ENCODE assay signal across 1 cellular context in genomic region chr3:50296721-50297383, GRCh38.
TF ChIP-seq lines count a peak whose summit lies in the region.

No MANE protein-coding gene starts in this region.

TF ChIP-seq in H1, 55 proteins besides CTCF, POLR2A, EP300 and RAD21:
- TF ChIP-seq ATF3 (IDR thresholded peaks at IDR 0.05; ENCODE audit: insufficient read depth, low read depth, low read length) (no peak), YY1 (IDR thresholded peaks at IDR 0.05; ENCODE audit: low read depth, low read length) (no peak), JUN (IDR thresholded peaks at IDR 0.05; ENCODE audit: low read depth, low read length) (no peak), TAF1 (IDR thresholded peaks at IDR 0.05; ENCODE audit: low read depth, low read length) (no peak), MAFK (IDR thresholded peaks at IDR 0.05; ENCODE audit: low read depth, low read length) (no peak), PHF8 (conservative IDR thresholded peaks at IDR 0.05; ENCODE audit: low read depth, low read length) (no peak), SIX5 (IDR thresholded peaks at IDR 0.05; ENCODE audit: low read depth, low read length) (no peak), FOSL1 (IDR thresholded peaks at IDR 0.05; ENCODE audit: insufficient read depth, low read depth, low read length) (no peak), MAX (IDR thresholded peaks at IDR 0.05) (no peak), CBX5 (IDR thresholded peaks at IDR 0.05; ENCODE audit: low read depth, low read length) (no peak), CHD7 (IDR thresholded peaks at IDR 0.05; ENCODE audit: insufficient replicate concordance, low read length) (no peak), TAF7 (optimal IDR thresholded peaks at IDR 0.05; ENCODE audit: borderline replicate concordance, low read depth, low read length) (no peak), RNF2 (IDR thresholded peaks at IDR 0.05; ENCODE audit: borderline replicate concordance, low read depth, low read length, missing control alignments, poor library complexity, severe bottlenecking) (no peak), HDAC6 (IDR thresholded peaks at IDR 0.05; ENCODE audit: low read depth, low read length) (no peak)
